Comparison of ENCODE assay signal across 12 cellular contexts in the genomic region with DNA sequence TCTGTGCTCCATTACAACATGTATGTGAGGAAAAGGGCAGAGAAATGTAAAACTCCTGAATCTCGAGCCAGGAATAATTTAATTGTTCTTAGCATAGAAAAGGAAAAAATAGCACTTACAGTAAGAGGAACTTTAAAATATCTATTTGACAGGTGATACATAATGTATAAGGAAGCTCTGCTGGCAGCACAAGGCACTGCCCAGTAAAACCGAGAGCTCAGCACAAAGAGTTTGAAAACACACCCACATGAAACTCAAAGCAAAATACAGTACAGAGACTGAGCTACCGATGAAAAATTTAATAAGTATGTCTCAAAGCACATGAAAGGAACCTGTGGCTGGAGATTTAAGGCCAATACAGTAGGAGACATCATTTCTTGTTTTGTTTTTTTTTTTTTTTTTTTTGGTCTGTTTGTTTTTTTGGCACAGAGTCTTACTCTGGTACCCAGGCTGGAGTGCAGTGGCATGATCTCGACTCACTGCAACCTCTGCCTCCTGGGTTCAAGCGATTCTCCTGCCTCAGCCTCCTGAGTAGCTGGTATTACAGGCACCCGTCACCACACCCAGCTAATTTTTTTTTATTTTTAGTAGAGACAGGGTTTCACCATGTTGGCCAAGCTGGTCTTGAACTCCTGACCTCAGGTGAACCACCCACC. TPM values are rescaled to one million over a fixed set of nuclear protein-coding genes. Genes with fewer than 3 reads are reported as not detected.
DNase-seq lines count a peak whose midpoint lies in the region; ATAC-seq and TF ChIP-seq lines count a peak whose summit lies in the region.
"Had no signal": no experiment of that assay in that cellular context is flagged by ENCODE, and none has a peak within 500 bp of the region (broad histone marks: within the 10 kb centered on the region; RNA-seq: fewer than 3 reads in every experiment).

No MANE protein-coding gene starts in this region.

- H3K27me3 Mint-ChIP-seq in activated CD8-positive, alpha-beta memory T cell treated with anti-CD3 and anti-CD28 coated beads, Interleukin-2, amount 10 ng/mL, durations not matched to agents 7 days and 5 days: no peaks in the 10 kb centered on the region
- 0 out of 2 replicates have a peak, but pooled peaks cover 2% of the 10 kb centered on the region for H3K27me3 Mint-ChIP-seq in HFFc6 (ENCODE audit: insufficient read depth)
- no peaks in the 10 kb centered on the region for H3K27me3 Mint-ChIP-seq in activated CD4-positive, alpha-beta memory T cell treated with anti-CD3 and anti-CD28 coated beads for 36 hours
- no peaks in the 10 kb centered on the region for H3K27me3 Mint-ChIP-seq in stimulated activated memory B cell treated with anti-CD40 and anti-IgM and Interleukin-4, amounts not matched to agents 10 μg/mL and 1 μg/mL and 100 μg/mL, for 72 hours

- H3K27ac Mint-ChIP-seq in activated CD8-positive, alpha-beta memory T cell treated with anti-CD3 and anti-CD28 coated beads, Interleukin-2, amount 10 ng/mL, durations not matched to agents 7 days and 5 days: no peak overlapping the region
- peak overlapping the region; percentile 8; the same call in 1 of the 2 replicates for H3K27ac Mint-ChIP-seq in HFFc6
- H3K27ac Mint-ChIP-seq in activated CD4-positive, alpha-beta memory T cell treated with anti-CD3 and anti-CD28 coated beads for 36 hours: peak overlapping the region; percentile 10
- peak overlapping the region; percentile 73 for H3K27ac Mint-ChIP-seq in stimulated activated memory B cell treated with anti-CD40 and anti-IgM and Interleukin-4, amounts not matched to agents 10 μg/mL and 1 μg/mL and 100 μg/mL, for 72 hours

- H3K36me3 Mint-ChIP-seq in activated CD8-positive, alpha-beta memory T cell treated with anti-CD3 and anti-CD28 coated beads, Interleukin-2, amount 10 ng/mL, durations not matched to agents 7 days and 5 days: peaks cover 17% of the 10 kb centered on the region
- peaks cover 13% of the 10 kb centered on the region for H3K36me3 Mint-ChIP-seq in HFFc6 (ENCODE audit: low read depth)
- peaks cover 11% of the 10 kb centered on the region for H3K36me3 Mint-ChIP-seq in activated CD4-positive, alpha-beta memory T cell treated with anti-CD3 and anti-CD28 coated beads for 36 hours
- H3K36me3 Mint-ChIP-seq in stimulated activated memory B cell treated with anti-CD40 and anti-IgM and Interleukin-4, amounts not matched to agents 10 μg/mL and 1 μg/mL and 100 μg/mL, for 72 hours: peaks cover 10% of the 10 kb centered on the region

- H3K4me1 Mint-ChIP-seq in activated CD8-positive, alpha-beta memory T cell treated with anti-CD3 and anti-CD28 coated beads, Interleukin-2, amount 10 ng/mL, durations not matched to agents 7 days and 5 days: peaks cover 39% of the 10 kb centered on the region
- peaks cover 55% of the 10 kb centered on the region for H3K4me1 Mint-ChIP-seq in HFFc6 (ENCODE audit: low read depth)
- peaks cover 55% of the 10 kb centered on the region for H3K4me1 Mint-ChIP-seq in activated CD4-positive, alpha-beta memory T cell treated with anti-CD3 and anti-CD28 coated beads for 36 hours (ENCODE audit: low read depth)
- peaks cover 53% of the 10 kb centered on the region for H3K4me1 Mint-ChIP-seq in stimulated activated memory B cell treated with anti-CD40 and anti-IgM and Interleukin-4, amounts not matched to agents 10 μg/mL and 1 μg/mL and 100 μg/mL, for 72 hours

- POLR2A ChIA-PET in activated CD4-positive, alpha-beta memory T cell treated with anti-CD3 and anti-CD28 coated beads for 36 hours (lab: Charles Lee): interaction anchor here (0.5 to 2.1 kb wide), 5 partner anchors 9 to 136 kb away, joined by 3 to 6 read pairs (median 5); a partner anchor contains a TSS

- no peak overlapping the region for H3K4me3 Mint-ChIP-seq in activated CD8-positive, alpha-beta memory T cell treated with anti-CD3 and anti-CD28 coated beads, Interleukin-2, amount 10 ng/mL, durations not matched to agents 7 days and 5 days
- H3K4me3 Mint-ChIP-seq in HFFc6: no peak overlapping the region
- H3K4me3 Mint-ChIP-seq in activated CD4-positive, alpha-beta memory T cell treated with anti-CD3 and anti-CD28 coated beads for 36 hours: peak overlapping the region; percentile 6
- peak overlapping the region; percentile 46 for H3K4me3 Mint-ChIP-seq in stimulated activated memory B cell treated with anti-CD40 and anti-IgM and Interleukin-4, amounts not matched to agents 10 μg/mL and 1 μg/mL and 100 μg/mL, for 72 hours

- intact Hi-C loops in activated CD4-positive, alpha-beta memory T cell treated with anti-CD3 and anti-CD28 coated beads for 36 hours (cut with micrococcal nuclease): loop anchor here (1.0 kb wide), 1 partner anchor 9 kb away; no protein-coding TSS in a partner anchor

- no peak for DNase-seq in activated CD8-positive, alpha-beta memory T cell treated with anti-CD3 and anti-CD28 coated beads, Interleukin-2, amount 10 ng/mL, durations not matched to agents 7 days and 5 days
- DNase-seq in activated CD8-positive, alpha-beta memory T cell treated with anti-CD3 and anti-CD28 coated beads, Interleukin-2, amount 50 U/mL, for 48 hours: no peak
- no peak for DNase-seq in HFFc6
- DNase-seq in activated CD4-positive, alpha-beta memory T cell treated with anti-CD3 and anti-CD28 coated beads for 36 hours: peak; percentile 54
- no peak for DNase-seq in mucosa of gallbladder (ENCODE audit: low spot score)
- DNase-seq in NCI-H1092 (lab: John Stamatoyannopoulos, UW): no peak
- DNase-seq: AML-193, amniotic stem cell, NCI-H1694 had no signal

- CTCF ChIA-PET in activated CD8-positive, alpha-beta memory T cell treated with anti-CD3 and anti-CD28 coated beads, Interleukin-2, amount 10 ng/mL, durations not matched to agents 7 days and 5 days (lab: Charles Lee): interaction anchor here (0.7 to 6.4 kb wide), 5 partner anchors 19 to 86 kb away, joined by 3 to 177 read pairs (median 4); a partner anchor contains a TSS
- CTCF ChIA-PET in activated CD4-positive, alpha-beta memory T cell treated with anti-CD3 and anti-CD28 coated beads for 36 hours (lab: Charles Lee): interaction anchor here (0.9 to 1.8 kb wide), 2 partner anchors 19 to 68 kb away, joined by 3 to 12 read pairs; a partner anchor contains a TSS

- H3K9me3 Mint-ChIP-seq in activated CD8-positive, alpha-beta memory T cell treated with anti-CD3 and anti-CD28 coated beads, Interleukin-2, amount 10 ng/mL, durations not matched to agents 7 days and 5 days (ENCODE audit: low read depth): no peaks in the 10 kb centered on the region
- H3K9me3 Mint-ChIP-seq in HFFc6: no peaks in the 10 kb centered on the region
- no peaks in the 10 kb centered on the region for H3K9me3 Mint-ChIP-seq in activated CD4-positive, alpha-beta memory T cell treated with anti-CD3 and anti-CD28 coated beads for 36 hours
- H3K9me3 Mint-ChIP-seq in stimulated activated memory B cell treated with anti-CD40 and anti-IgM and Interleukin-4, amounts not matched to agents 10 μg/mL and 1 μg/mL and 100 μg/mL, for 72 hours: no peaks in the 10 kb centered on the region

- no peak for TF ChIP-seq CTCF in HFFc6 (IDR thresholded peaks at IDR 0.05)

- ATAC-seq in activated CD8-positive, alpha-beta memory T cell treated with anti-CD3 and anti-CD28 coated beads, Interleukin-2, amount 10 ng/mL, durations not matched to agents 7 days and 5 days: peak; percentile 50
- peak; percentile 80 for ATAC-seq in stimulated activated memory B cell treated with anti-CD40 and anti-IgM and Interleukin-4, amounts not matched to agents 10 μg/mL and 1 μg/mL and 100 μg/mL, for 72 hours
- ATAC-seq in HG03025 (IDR thresholded peaks at IDR 0.05; ENCODE audit: low FRiP score, unreplicated experiment): no peak
- ATAC-seq: upper lobe of right lung had no signal

RNA-seq across cellular contexts. Expression of a gene that starts 19.2 kb away (rescaled TPM):
- 10 to 100 TPM; 56.2 to 75.7 TPM for total RNA-seq in activated CD8-positive, alpha-beta memory T cell treated with anti-CD3 and anti-CD28 coated beads, Interleukin-2, amount 10 ng/mL, durations not matched to agents 7 days and 5 days
- 10 to 100 TPM; 62.5 to 71.9 (median 69.1) TPM for total RNA-seq in HFFc6 (2021; fragmentation: NEBNext Ultra II Directional; extraction: Animal tissue kit (Norgen Biotek cat#: 25700))
- 10 to 100 TPM; 69.2 to 71.8 TPM for total RNA-seq in activated CD4-positive, alpha-beta memory T cell treated with anti-CD3 and anti-CD28 coated beads for 36 hours
- 71.6 TPM for total RNA-seq in mucosa of gallbladder

Comparison
In these comparisons a context has a peak if more than half of its experiments do, and no peak if none do; other contexts are left out.
1. H3K4me3 Mint-ChIP-seq: peak in activated CD4-positive, alpha-beta memory T cell treated with anti-CD3 and anti-CD28 coated beads for 36 hours (single experiment) and stimulated activated memory B cell treated with anti-CD40 and anti-IgM and Interleukin-4, amounts not matched to agents 10 μg/mL and 1 μg/mL and 100 μg/mL, for 72 hours (single experiment); none in activated CD8-positive, alpha-beta memory T cell treated with anti-CD3 and anti-CD28 coated beads, Interleukin-2, amount 10 ng/mL, durations not matched to agents 7 days and 5 days (single experiment) and HFFc6 (single experiment).